Comparison of ENCODE assay signal across 11 cellular contexts in genomic region chr14:32507029-32507984, GRCh38.
DNase-seq lines count a peak whose midpoint lies in the region; TF ChIP-seq lines count a peak whose summit lies in the region.
"Had no signal": no experiment of that assay in that cellular context is flagged by ENCODE, and none has a peak within 500 bp of the region (broad histone marks: within the 10 kb centered on the region; RNA-seq: fewer than 3 reads in every experiment).

No MANE protein-coding gene starts in this region.

- no peak overlapping the region for H4K91ac ChIP-seq in H9 (ENCODE audit: insufficient read length, low read depth, low read length)

- H2AFZ ChIP-seq in H9 (ENCODE audit: low read length), result no peak overlapping the region

- no peak overlapping the region for H2BK15ac ChIP-seq in mesendoderm (replicated peaks; ENCODE audit: low read depth)
- H2BK15ac ChIP-seq in H9 (ENCODE audit: low read depth, low read length), result no peak overlapping the region

- H3K79me1 ChIP-seq in mesendoderm (ENCODE audit: low read length), result no peaks in the 10 kb centered on the region
- no peaks in the 10 kb centered on the region for H3K79me1 ChIP-seq in H9 (ENCODE audit: insufficient read depth, low read depth, low read length, poor library complexity, severe bottlenecking)

- no peak overlapping the region for H2BK120ac ChIP-seq in mesendoderm (ENCODE audit: low read depth, low read length)
- no peak overlapping the region for H2BK120ac ChIP-seq in H9 (ENCODE audit: low read depth, low read length, poor library complexity, severe bottlenecking)

- no peak overlapping the region for H3K9ac ChIP-seq in mesendoderm (ENCODE audit: low read length)
- H3K9ac ChIP-seq in H9 (ENCODE audit: extremely low read depth, insufficient read length, low read length), result no peak overlapping the region

- peak overlapping the region in 1 of 3 experiments; percentile 28; a peak in 2 of 7 replicates for H3K27ac Mint-ChIP-seq in H9
- H3K27ac Mint-ChIP-seq: natural killer cell treated with Interleukin-12 subunit alpha and Interleukin-12 subunit beta and Interleukin-15 and Interleukin-18, amount 100 ng/mL, for 72 hours had no signal

- TF ChIP-seq CTCF in AG04450 (IDR thresholded peaks at IDR 0.05; ENCODE audit: low read depth, low read length) (no peak), cardiac fibroblast (IDR thresholded peaks at IDR 0.05; ENCODE audit: low read depth, low read length) (no peak), H9 (conservative IDR thresholded peaks at IDR 0.05) (no peak)

- H3K4me2 ChIP-seq in mesendoderm (ENCODE audit: low read length) (no peak overlapping the region), H9 (ENCODE audit: insufficient read depth, insufficient read length, low read length) (no peak overlapping the region)

- POLR2A ChIA-PET in AG04450 (lab: Yijun Ruan, JAX) (interaction anchor here (1.6 kb wide), 1 partner anchor 13 kb away, joined by 4 read pairs; no protein-coding TSS in a partner anchor), HEK293T (lab: Yijun Ruan, JAX) (no interaction called here)

- no peak overlapping the region for H3T11ph ChIP-seq in H9 (ENCODE audit: low read length)

- H3K36me3 Mint-ChIP-seq in H9 (ENCODE audit: insufficient read depth in 1 of 3, low read depth in 3 of 3), result no peaks in the 10 kb centered on the region
- H3K36me3 Mint-ChIP-seq: natural killer cell treated with Interleukin-12 subunit alpha and Interleukin-12 subunit beta and Interleukin-15 and Interleukin-18, amount 100 ng/mL, for 72 hours had no signal

- H2AK5ac ChIP-seq in mesendoderm (ENCODE audit: low read length) (no peak overlapping the region), H9 (ENCODE audit: insufficient read length, low read length) (no peak overlapping the region)

- H2BK5ac ChIP-seq in mesendoderm (ENCODE audit: low read length) (no peak overlapping the region), H9 (ENCODE audit: insufficient read length, low read length) (no peak overlapping the region)

- no peaks in the 10 kb centered on the region for H4K20me1 ChIP-seq in H9 (ENCODE audit: control insufficient read depth, insufficient read depth, insufficient read length)

- no CpG with 5 or more reads among the region's 4 CpGs for WGBS in mesendoderm (ENCODE audit: extremely low coverage, insufficient coverage, low lambda C conversion rate)
- no CpG with 5 or more reads among the region's 4 CpGs for WGBS in H9 (ENCODE audit: extremely low coverage, insufficient read length, low lambda C conversion rate)

- no peak overlapping the region for H3K23ac ChIP-seq in mesendoderm (ENCODE audit: low read length)
- no peak overlapping the region for H3K23ac ChIP-seq in H9 (ENCODE audit: insufficient read length, low read depth, low read length)

- no peak overlapping the region for H3K18ac ChIP-seq in mesendoderm (ENCODE audit: low read length)
- H3K18ac ChIP-seq in H9 (ENCODE audit: insufficient read length, low read depth, low read length), result no peak overlapping the region

- H3K56ac ChIP-seq in mesendoderm (ENCODE audit: low read length) (no peak overlapping the region), H9 (ENCODE audit: insufficient read length, low read depth, low read length) (no peak overlapping the region)

- H3K4me3 Mint-ChIP-seq in H9, result no peak overlapping the region
- H3K4me3 Mint-ChIP-seq: natural killer cell treated with Interleukin-12 subunit alpha and Interleukin-12 subunit beta and Interleukin-15 and Interleukin-18, amount 100 ng/mL, for 72 hours had no signal

- no peak overlapping the region for H4K8ac ChIP-seq in mesendoderm (ENCODE audit: low read depth, low read length)
- no peak overlapping the region for H4K8ac ChIP-seq in H9 (replicated peaks; ENCODE audit: insufficient read length, low read depth, low read length)

- no peaks in the 10 kb centered on the region; a peak in 1 of 4 replicates for H3K4me1 Mint-ChIP-seq in H9

- no peaks in the 10 kb centered on the region for H3K27me3 Mint-ChIP-seq in H9 (ENCODE audit: low read depth)
- H3K27me3 Mint-ChIP-seq: natural killer cell treated with Interleukin-12 subunit alpha and Interleukin-12 subunit beta and Interleukin-15 and Interleukin-18, amount 100 ng/mL, for 72 hours had no signal

- H2BK20ac ChIP-seq in H9 (ENCODE audit: low read depth, low read length, poor library complexity, severe bottlenecking), result no peak overlapping the region

- no peaks in the 10 kb centered on the region for H3K9me3 Mint-ChIP-seq in H9
- H3K9me3 Mint-ChIP-seq: natural killer cell treated with Interleukin-12 subunit alpha and Interleukin-12 subunit beta and Interleukin-15 and Interleukin-18, amount 100 ng/mL, for 72 hours had no signal

- H3K9me3 ChIP-seq in AG04450 (ENCODE audit: control insufficient read depth, insufficient read depth, low read length) (no peaks in the 10 kb centered on the region), H9 (ENCODE audit: control insufficient read depth, low read depth, low read length) (no peaks in the 10 kb centered on the region)

- H2BK12ac ChIP-seq in H9 (ENCODE audit: insufficient read length, low read depth, low read length), result no peak overlapping the region

- no peak overlapping the region for H3K14ac ChIP-seq in H9 (ENCODE audit: insufficient read depth, low read length)

- H3K4ac ChIP-seq in mesendoderm (ENCODE audit: low read depth, low read length), result no peak overlapping the region
- H3K4ac ChIP-seq in H9 (ENCODE audit: low read depth, low read length), result no peak overlapping the region

- CTCF ChIA-PET in AG04450 (lab: Charles Lee), result no interaction called here
- CTCF ChIA-PET in HEK293T (lab: Yijun Ruan, JAX), result no interaction called here

- no peak for TF ChIP-seq RAD21 in Ishikawa (IDR thresholded peaks at IDR 0.05; ENCODE audit: low read depth)

- H3K79me2 ChIP-seq in mesendoderm (ENCODE audit: control insufficient read depth, insufficient read depth, low read length) (no peaks in the 10 kb centered on the region), H9 (ENCODE audit: insufficient read depth, low read length) (no peaks in the 10 kb centered on the region)

- H3K4me1 ChIP-seq in mesendoderm (ENCODE audit: control insufficient read depth, low read depth, low read length) (no peaks in the 10 kb centered on the region), H9 (ENCODE audit: insufficient read depth, low read length) (no peaks in the 10 kb centered on the region)

- H3K27me3 ChIP-seq in AG04450 (ENCODE audit: control insufficient read depth, insufficient read depth, low read length), result no peaks in the 10 kb centered on the region
- H3K27me3 ChIP-seq in mesendoderm (ENCODE audit: insufficient read depth, low read length, poor library complexity), result no peaks in the 10 kb centered on the region
- no peaks in the 10 kb centered on the region for H3K27me3 ChIP-seq in H9 (ENCODE audit: insufficient read depth, low read length)

- no peak for TF ChIP-seq EP300 in Ishikawa (IDR thresholded peaks at IDR 0.05; ENCODE audit: borderline replicate concordance)

- no peak overlapping the region for H4K5ac ChIP-seq in mesendoderm (ENCODE audit: low read length)
- H4K5ac ChIP-seq in H9 (ENCODE audit: insufficient read length, low read depth, low read length), result no peak overlapping the region

- peak overlapping the region; percentile 87 for H3K27ac ChIP-seq in AG04450 (ENCODE audit: low read depth, low read length)
- no peak overlapping the region for H3K27ac ChIP-seq in mesendoderm (ENCODE audit: low read depth, low read length)
- H3K27ac ChIP-seq in H9 (ENCODE audit: insufficient read length, low read depth, low read length), result no peak overlapping the region

- H3K36me3 ChIP-seq in mesendoderm (ENCODE audit: control insufficient read depth, insufficient read depth, low read length), result no peaks in the 10 kb centered on the region

- DNase-seq in AG04450 (ENCODE audit: low read depth, low spot score), result peak; percentile 54
- DNase-seq in cardiac fibroblast (ENCODE audit: low read depth in 2 of 2), result peak; percentile 64 to 88
- DNase-seq in mesendoderm, result peak; percentile 56
- no peak for DNase-seq in NOMO-1 treated with dmso at 0.1 percent for 144 hours (lab: John Stamatoyannopoulos, UW; ENCODE audit: unreplicated experiment)
- no peak for DNase-seq in epidermal melanocyte (ENCODE audit: insufficient read length, low spot score)
- no peak for DNase-seq in H9
- no peak for DNase-seq in HEK293T (ENCODE audit: extremely low spot score)
- DNase-seq: DMS153; stimulated activated CD8-positive, alpha-beta memory T cell treated with anti-CD3 and anti-CD28 coated beads, Interleukin-4, amount 100 ng/mL, for 48 hours had no signal

- H3K23me2 ChIP-seq in H9 (ENCODE audit: insufficient read length, low read depth, low read length, poor library complexity, severe bottlenecking), result no peaks in the 10 kb centered on the region

- H3K4me3 ChIP-seq in AG04450 (ENCODE audit: low read depth, low read length), result no peak overlapping the region
- no peak overlapping the region for H3K4me3 ChIP-seq in cardiac fibroblast (replicated peaks in 1 of 2; ENCODE audit: low read depth in 2 of 2, low read length in 2 of 2)
- no peak overlapping the region for H3K4me3 ChIP-seq in mesendoderm (ENCODE audit: low read length)

TF ChIP-seq in Ishikawa, 13 proteins besides CTCF, POLR2A, EP300 and RAD21:
- peak; percentile 65 for TF ChIP-seq CEBPB (IDR thresholded peaks at IDR 0.05)
- no peak for TF ChIP-seq TAF1 (IDR thresholded peaks at IDR 0.05; ENCODE audit: low read depth)
TF ChIP-seq in Ishikawa: peak in this region for 1.

TF ChIP-seq in HEK293T, 16 proteins besides CTCF, POLR2A, EP300 and RAD21:
- TF ChIP-seq ARNT (IDR thresholded peaks at IDR 0.05), result no peak
- TF ChIP-seq FOXA1 (IDR thresholded peaks at IDR 0.05), result no peak
- TF ChIP-seq LEF1 (IDR thresholded peaks at IDR 0.05; ENCODE audit: borderline replicate concordance), result no peak
- TF ChIP-seq L3MBTL2 (conservative IDR thresholded peaks at IDR 0.05), result no peak
- TF ChIP-seq PKNOX1 (IDR thresholded peaks at IDR 0.05), result no peak
- TF ChIP-seq CTBP1 (IDR thresholded peaks at IDR 0.05; ENCODE audit: borderline replicate concordance), result no peak
- no peak for TF ChIP-seq NFRKB (IDR thresholded peaks at IDR 0.05)
- TF ChIP-seq SP1 (IDR thresholded peaks at IDR 0.05), result no peak
- TF ChIP-seq ELF4 (IDR thresholded peaks at IDR 0.05), result no peak
- no peak for TF ChIP-seq FOXM1 (IDR thresholded peaks at IDR 0.05; ENCODE audit: borderline replicate concordance)
- no peak for TF ChIP-seq BHLHE40 (IDR thresholded peaks at IDR 0.05; ENCODE audit: borderline replicate concordance)
TF ChIP-seq in HEK293T: peak in this region for 0.

Comparison
In these comparisons a context has a peak if more than half of its experiments do, and no peak if none do; other contexts are left out.
1. DNase-seq: peak in AG04450 (single experiment), cardiac fibroblast (2 of 2) and mesendoderm (single experiment); none in NOMO-1 treated with dmso at 0.1 percent for 144 hours (single experiment), epidermal melanocyte (single experiment), H9 (single experiment) and HEK293T (single experiment).